In genomic region chr11:130314184-130314748, GRCh38 we compare ENCODE assay signal across 1 cellular context.
TF ChIP-seq lines count a peak whose summit lies in the region.

No MANE protein-coding gene starts in this region.

TF ChIP-seq in HepG2, 621 proteins besides CTCF, POLR2A, EP300 and RAD21 (continued from another document and continues in another):
- no peak for TF ChIP-seq RERE (CRISPR knock-in tag; IDR thresholded peaks at IDR 0.05; ENCODE audit: low read depth)
- TF ChIP-seq MTF1 (CRISPR knock-in tag; IDR thresholded peaks at IDR 0.05): no peak
- TF ChIP-seq CENPX (CRISPR knock-in tag; IDR thresholded peaks at IDR 0.05): no peak
- no peak for TF ChIP-seq SOX5 (CRISPR knock-in tag; IDR thresholded peaks at IDR 0.05; ENCODE audit: borderline replicate concordance)
- 0 out of 2 replicates have a peak, but pooled peaks have one; percentile 37 for TF ChIP-seq ERF (CRISPR knock-in tag; IDR thresholded peaks at IDR 0.05)
- no peak for TF ChIP-seq ZFP37 (CRISPR knock-in tag; IDR thresholded peaks at IDR 0.05; ENCODE audit: borderline replicate concordance)
- no peak for TF ChIP-seq TBX3 (IDR thresholded peaks at IDR 0.05; ENCODE audit: borderline replicate concordance)
- no peak for TF ChIP-seq ZNF232 (CRISPR knock-in tag; IDR thresholded peaks at IDR 0.05; ENCODE audit: borderline replicate concordance)
- TF ChIP-seq ZBTB34 (CRISPR knock-in tag; IDR thresholded peaks at IDR 0.05): no peak
- no peak for TF ChIP-seq CREB3 (CRISPR knock-in tag; IDR thresholded peaks at IDR 0.05)
- no peak for TF ChIP-seq HHEX (CRISPR knock-in tag; IDR thresholded peaks at IDR 0.05)
- TF ChIP-seq GRHL1 (CRISPR knock-in tag; conservative IDR thresholded peaks at IDR 0.05): no peak
- TF ChIP-seq MEF2D (CRISPR knock-in tag; IDR thresholded peaks at IDR 0.05): no peak
- no peak for TF ChIP-seq ELF4 (CRISPR knock-in tag; IDR thresholded peaks at IDR 0.05; ENCODE audit: borderline replicate concordance)
- peak; percentile 79; the same call in 1 of the 2 replicates for TF ChIP-seq ZNF639 (CRISPR knock-in tag; conservative IDR thresholded peaks at IDR 0.05)
- TF ChIP-seq ZNF563 (CRISPR knock-in tag; IDR thresholded peaks at IDR 0.05): peak; percentile 62; the same call in 1 of the 2 replicates
- TF ChIP-seq MAF1 (CRISPR knock-in tag; IDR thresholded peaks at IDR 0.05; ENCODE audit: borderline replicate concordance): no peak
- 0 out of 2 replicates have a peak, but pooled peaks have one; percentile 50 for TF ChIP-seq ZIK1 (CRISPR knock-in tag; IDR thresholded peaks at IDR 0.05; ENCODE audit: borderline replicate concordance, low read depth)
- TF ChIP-seq ZNF276 (CRISPR knock-in tag; IDR thresholded peaks at IDR 0.05; ENCODE audit: low read depth): no peak
- TF ChIP-seq SMYD3 (CRISPR knock-in tag; IDR thresholded peaks at IDR 0.05): no peak
- 0 out of 2 replicates have a peak, but pooled peaks have one; percentile 39 for TF ChIP-seq ZNF564 (CRISPR knock-in tag; IDR thresholded peaks at IDR 0.05)
- no peak for TF ChIP-seq ZNF710 (CRISPR knock-in tag; IDR thresholded peaks at IDR 0.05; ENCODE audit: borderline replicate concordance)
- TF ChIP-seq SAFB2 (CRISPR knock-in tag; IDR thresholded peaks at IDR 0.05; ENCODE audit: borderline replicate concordance, low read depth): no peak
- TF ChIP-seq ZNF776 (CRISPR knock-in tag; IDR thresholded peaks at IDR 0.05): no peak
- TF ChIP-seq MXD4 (CRISPR knock-in tag; IDR thresholded peaks at IDR 0.05): no peak
- no peak for TF ChIP-seq ZBTB1 (CRISPR knock-in tag; IDR thresholded peaks at IDR 0.05; ENCODE audit: borderline replicate concordance)
- no peak for TF ChIP-seq SETDB1 (CRISPR knock-in tag; IDR thresholded peaks at IDR 0.05; ENCODE audit: borderline replicate concordance)
- peak; percentile 43; the same call in 1 of the 2 replicates for TF ChIP-seq SMAD1 (CRISPR knock-in tag; IDR thresholded peaks at IDR 0.05; ENCODE audit: borderline replicate concordance, low read depth)
- TF ChIP-seq GATAD1 (CRISPR knock-in tag; IDR thresholded peaks at IDR 0.05): no peak
- TF ChIP-seq HMGXB3 (CRISPR knock-in tag; IDR thresholded peaks at IDR 0.05; ENCODE audit: borderline replicate concordance): no peak
- peak; percentile 32; the same call in 1 of the 2 replicates for TF ChIP-seq ZNF263 (CRISPR knock-in tag; IDR thresholded peaks at IDR 0.05)
- TF ChIP-seq RFX1 (IDR thresholded peaks at IDR 0.05): no peak
- TF ChIP-seq FOXA3 (CRISPR knock-in tag; IDR thresholded peaks at IDR 0.05): 0 out of 2 replicates have a peak, but pooled peaks have one; percentile 1
- no peak for TF ChIP-seq AFF4 (CRISPR knock-in tag; IDR thresholded peaks at IDR 0.05)
